ENCODE assay signal across 3 cellular contexts in genomic region chr2:36606925-36607324, GRCh38.
"Had no signal": no experiment of that assay in that cellular context is flagged by ENCODE, and none has a peak within 500 bp of the region (broad histone marks: within the 10 kb centered on the region; RNA-seq: fewer than 3 reads in every experiment).

No MANE protein-coding gene starts in this region.

- ATAC-seq: GM12878 had no signal

- DNase-seq: GDM1, GF-D8 had no signal

- H3K4me3 ChIP-seq: GM12878 had no signal
